Comparison of ENCODE assay signal across 17 cellular contexts in genomic region chr7:107069457-107069856, GRCh38. TPM values are rescaled to one million over a fixed set of nuclear protein-coding genes. Genes with fewer than 3 reads are reported as not detected.
DNase-seq lines count a peak whose midpoint lies in the region; TF ChIP-seq lines count a peak whose summit lies in the region.
"Had no signal": no experiment of that assay in that cellular context is flagged by ENCODE, and none has a peak within 500 bp of the region (broad histone marks: within the 10 kb centered on the region; RNA-seq: fewer than 3 reads in every experiment).

No MANE protein-coding gene starts in this region.

- no peaks in the 10 kb centered on the region for H3K27me3 ChIP-seq in KMS-11 (ENCODE audit: insufficient read depth, low read depth)
- H3K27me3 ChIP-seq in parathyroid adenoma (ENCODE audit: control insufficient read depth, insufficient read depth, low read length) = no peaks in the 10 kb centered on the region
- H3K27me3 ChIP-seq in SJCRH30 = no peaks in the 10 kb centered on the region

- no peaks in the 10 kb centered on the region for H3K9me3 ChIP-seq in parathyroid adenoma (ENCODE audit: control insufficient read depth, low read length)
- no peaks in the 10 kb centered on the region for H3K9me3 ChIP-seq in SJCRH30 (replicated peaks)
- H3K9me3 ChIP-seq: thoracic aorta had no signal

- peaks cover 33% of the 10 kb centered on the region for H3K4me1 ChIP-seq in KMS-11 (ENCODE audit: low read depth, poor library complexity, severe bottlenecking)
- H3K4me1 ChIP-seq in parathyroid adenoma = peaks cover 22% of the 10 kb centered on the region
- 0 out of 2 replicates have a peak, but pooled peaks cover 4% of the 10 kb centered on the region for H3K4me1 ChIP-seq in SJCRH30

- no peak overlapping the region for H3K4me3 ChIP-seq in KMS-11 (IDR thresholded peaks at IDR 0.05; ENCODE audit: insufficient read depth, low read depth, low read length)
- H3K4me3 ChIP-seq in choroid plexus epithelial cell (ENCODE audit: low read depth, low read length) = no peak overlapping the region
- no peak overlapping the region for H3K4me3 ChIP-seq in parathyroid adenoma (ENCODE audit: low read depth, low read length)
- no peak overlapping the region for H3K4me3 ChIP-seq in SJCRH30
- H3K4me3 ChIP-seq: thoracic aorta had no signal

- peak; percentile 68 for DNase-seq in NOMO-1 treated with dmso at 0.1 percent for 144 hours (lab: John Stamatoyannopoulos, UW; ENCODE audit: unreplicated experiment)
- DNase-seq in choroid plexus epithelial cell (ENCODE audit: low read depth) = peak; percentile 33
- no peak for DNase-seq in SJCRH30
- DNase-seq in C1 segment of cervical spinal cord (lab: John Stamatoyannopoulos, UW) = no peak
- no peak for DNase-seq in substantia nigra (lab: John Stamatoyannopoulos, UW)
- DNase-seq: activated CD4-positive, alpha-beta memory T cell treated with anti-CD3 and anti-CD28 coated beads for 36 hours; activated gamma-delta T cell treated with Interleukin-2 at 50 U/mL for 16 hours; activated T-cell treated with anti-CD3 and anti-CD28 coated beads for 4 hours; left ventricle myocardium superior; NCI-H146; NK-92 treated with Interleukin-12 subunit alpha and Interleukin-12 subunit beta, amount 100 ng/mL, for 24 hours; retina; SHP77 treated with DMSO at 0.1 percent for 48 hours; WERI-Rb-1 had no signal

- H3K27ac ChIP-seq in KMS-11 (peak overlapping the region; percentile 14; the same call in 1 of the 2 replicates), parathyroid adenoma (no peak overlapping the region), SJCRH30 (no peak overlapping the region), substantia nigra (ENCODE audit: low read depth, low read length, poor library complexity, severe bottlenecking) (no peak overlapping the region)
- H3K27ac ChIP-seq: thoracic aorta, WERI-Rb-1 had no signal

- peak overlapping the region; percentile 72 for H3K4me2 ChIP-seq in KMS-11
- no peak overlapping the region for H3K4me2 ChIP-seq in parathyroid adenoma (ENCODE audit: low read length)

- no peaks in the 10 kb centered on the region for H4K20me1 ChIP-seq in KMS-11 (ENCODE audit: insufficient read depth)

- no peak for TF ChIP-seq CTCF in KMS-11 (conservative IDR thresholded peaks at IDR 0.05; ENCODE audit: low read depth, low read length)
- no peak for TF ChIP-seq CTCF in choroid plexus epithelial cell (conservative IDR thresholded peaks at IDR 0.05; ENCODE audit: low read depth, low read length)
- no peak for TF ChIP-seq CTCF in parathyroid adenoma (IDR thresholded peaks at IDR 0.05)

- no peaks in the 10 kb centered on the region for H3K36me3 ChIP-seq in KMS-11 (ENCODE audit: insufficient read depth)
- no peaks in the 10 kb centered on the region for H3K36me3 ChIP-seq in parathyroid adenoma (ENCODE audit: control insufficient read depth, insufficient read depth, low read length)
- H3K36me3 ChIP-seq in SJCRH30 = no peaks in the 10 kb centered on the region
- H3K36me3 ChIP-seq: thoracic aorta, WERI-Rb-1 had no signal

- H3K79me2 ChIP-seq in KMS-11 (ENCODE audit: insufficient read depth, low read depth) (no peaks in the 10 kb centered on the region), parathyroid adenoma (peaks cover 30% of the 10 kb centered on the region)

- H2AFZ ChIP-seq in KMS-11 (ENCODE audit: low read depth) (peak overlapping the region; percentile 54), parathyroid adenoma (peak overlapping the region; percentile 13)

- H3K9ac ChIP-seq in KMS-11 (no peak overlapping the region), parathyroid adenoma (no peak overlapping the region)

RNA-seq across cellular contexts. Expression of gene PRKAR2B, which starts 25.0 kb away (rescaled TPM):
- 12.3 and 14.3 TPM in 2 replicates for total RNA-seq in SJCRH30 (2014; rRNA removed; shearing (Covaris generic))

Comparison
In these comparisons a context has a peak if more than half of its experiments do, and no peak if none do; other contexts are left out.
1. DNase-seq: peak in NOMO-1 treated with dmso at 0.1 percent for 144 hours (single experiment) and choroid plexus epithelial cell (single experiment); none in SJCRH30 (0 of 2), C1 segment of cervical spinal cord (0 of 14) and substantia nigra (0 of 49).